Comparison of ENCODE assay signal across 2 cellular contexts in genomic region chr17:55303701-55304145, GRCh38.
TF ChIP-seq lines count a peak whose summit lies in the region.

No MANE protein-coding gene starts in this region.

TF ChIP-seq in HepG2, 621 proteins besides CTCF, POLR2A, EP300 and RAD21:
- TF ChIP-seq POLR2G (IDR thresholded peaks at IDR 0.05; ENCODE audit: low read depth, low read length) (peak; percentile 13; the same call in 1 of the 2 replicates), RBFOX2 (IDR thresholded peaks at IDR 0.05; ENCODE audit: low read depth, low read length) (0 out of 2 replicates have a peak, but pooled peaks have one; percentile 1), ZBTB8A (CRISPR knock-in tag; IDR thresholded peaks at IDR 0.05; ENCODE audit: borderline replicate concordance, low read depth) (0 out of 2 replicates have a peak, but pooled peaks have one; percentile 4), SMAD1 (CRISPR knock-in tag; IDR thresholded peaks at IDR 0.05; ENCODE audit: borderline replicate concordance, low read depth) (no peak), ZNF720 (CRISPR knock-in tag; IDR thresholded peaks at IDR 0.05) (no peak), HNF4G (IDR thresholded peaks at IDR 0.05; ENCODE audit: borderline replicate concordance, low read depth, low read length) (no peak), HNF4G (CRISPR knock-in tag; IDR thresholded peaks at IDR 0.05; ENCODE audit: borderline replicate concordance, low read depth) (0 out of 2 replicates have a peak, but pooled peaks have one; percentile 1), WIZ (CRISPR knock-in tag; IDR thresholded peaks at IDR 0.05) (peak; percentile 4; the same call in 1 of the 2 replicates), KDM1A (CRISPR knock-in tag; IDR thresholded peaks at IDR 0.05) (no peak), ASH2L (IDR thresholded peaks at IDR 0.05; ENCODE audit: insufficient read length, low read depth, low read length) (peak; percentile 7), ZBTB33 (CRISPR knock-in tag; IDR thresholded peaks at IDR 0.05) (0 out of 2 replicates have a peak, but pooled peaks have one; percentile 37), JARID2 (CRISPR knock-in tag; IDR thresholded peaks at IDR 0.05; ENCODE audit: insufficient replicate concordance) (no peak)

TF ChIP-seq in SK-N-SH, 30 proteins besides CTCF, POLR2A, EP300 and RAD21:
- no peak for TF ChIP-seq TEAD4 (IDR thresholded peaks at IDR 0.05; ENCODE audit: borderline replicate concordance, insufficient read depth)
- no peak for TF ChIP-seq JUND (IDR thresholded peaks at IDR 0.05)
- no peak for TF ChIP-seq FOXJ3 (CRISPR knock-in tag; IDR thresholded peaks at IDR 0.05)
- no peak for TF ChIP-seq PBX3 (IDR thresholded peaks at IDR 0.05)
- no peak for TF ChIP-seq FOSL2 (IDR thresholded peaks at IDR 0.05; ENCODE audit: borderline replicate concordance, low read depth)
